27 cellular contexts compared by ENCODE assay signal in the genomic region with DNA sequence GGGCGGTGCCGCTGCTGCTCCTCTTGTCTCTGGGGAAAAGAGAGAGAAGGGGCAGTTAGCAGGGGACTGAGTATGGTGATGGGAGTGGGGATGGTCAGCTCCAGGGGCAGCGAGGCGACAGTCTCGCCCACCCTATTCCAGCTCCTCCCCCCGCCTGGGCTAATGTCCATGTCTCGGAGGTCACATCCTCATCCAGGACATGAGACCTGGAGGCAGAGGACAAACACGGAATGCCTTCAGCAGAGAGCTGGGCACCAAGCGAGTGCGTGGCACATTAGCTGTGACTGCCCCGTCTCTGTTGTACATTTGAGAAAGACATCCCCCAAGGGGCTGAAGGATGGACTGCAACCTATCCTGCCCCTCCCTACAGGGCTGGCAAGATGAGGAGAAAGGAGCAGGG. TPM values are rescaled to one million over a fixed set of nuclear protein-coding genes. Genes with fewer than 3 reads are reported as not detected.
DNase-seq lines count a peak whose midpoint lies in the region; ATAC-seq, FAIRE-seq and TF ChIP-seq lines count a peak whose summit lies in the region.
"Had no signal": no experiment of that assay in that cellular context is flagged by ENCODE, and none has a peak within 500 bp of the region (broad histone marks: within the 10 kb centered on the region; RNA-seq: fewer than 3 reads in every experiment).

No MANE protein-coding gene starts in this region.

- H3K79me2 ChIP-seq in HepG2 (ENCODE audit: insufficient read depth, low read length), result peaks cover 2% of the 10 kb centered on the region

- POLR2A ChIA-PET in HepG2 (lab: Yijun Ruan, JAX), result no interaction called here

- H3K27me3 Mint-ChIP-seq in T-helper 17 cell, result no peaks in the 10 kb centered on the region
- H3K27me3 Mint-ChIP-seq in stimulated activated naive CD8-positive, alpha-beta T cell treated with anti-CD3 and anti-CD28 coated beads, Interleukin-15, amount 100 ng/mL, for 72 hours, result no peaks in the 10 kb centered on the region
- H3K27me3 Mint-ChIP-seq: CD4-positive, CD25-positive, alpha-beta regulatory T cell; T-cell had no signal

- in situ Hi-C loops in HepG2 (cut with HindIII; ENCODE audit: extremely low pct_ligation_motif_present, low pct_unique_long_range_greater_than_20kb), result no loop called here

- no peak for TF ChIP-seq EP300 in HepG2 (IDR thresholded peaks at IDR 0.05; ENCODE audit: low read depth in 2 of 2, low read length in 2 of 2)
- TF ChIP-seq EP300 in HepG2 (CRISPR knock-in tag; IDR thresholded peaks at IDR 0.05; ENCODE audit: borderline replicate concordance), result no peak

- no TSS peak for BruUV-seq in HepG2 (replicated peaks; lab: Mats Ljungman, UMichigan)

- 99% methylated on average over 10 of the region's 11 CpGs for WGBS in HepG2 (ENCODE audit: low lambda C conversion rate)
- 100% methylated on average over 1 of the region's 11 CpGs for WGBS in right lobe of liver (ENCODE audit: insufficient coverage, low coverage, low lambda C conversion rate, missing lambda C conversion rate)

- FAIRE-seq in HepG2 (lab: Jason Lieb, UNC), result no peak
- FAIRE-seq: GM12878, H54 had no signal

- DNase-seq in HepG2 (ENCODE audit: low spot score) (no peak), right lobe of liver (no peak), T-helper 17 cell (no peak), AG08396 (ENCODE audit: low spot score) (no peak), COLO668 (lab: John Stamatoyannopoulos, UW; ENCODE audit: unreplicated experiment) (no peak)
- DNase-seq in stimulated activated naive CD8-positive, alpha-beta T cell treated with anti-CD3 and anti-CD28 coated beads, Interleukin-15, amount 100 ng/mL, for 72 hours, result no peak
- DNase-seq: 8988T; BE2C; Caco-2; CD4-positive, CD25-positive, alpha-beta regulatory T cell; DND-41; HFFc6; KG1; NCI-H1105 treated with DMSO at 0.1 percent for 48 hours; NCI-H2081; NCI-H2171; NCI-H345; NCI-H524; NCI-H774; NK-92 treated with Interleukin-12 subunit alpha and Interleukin-12 subunit beta, amount 100 ng/mL, for 24 hours; T-cell had no signal

- TF ChIP-seq CTCF in HepG2 (CRISPR knock-in tag; IDR thresholded peaks at IDR 0.05), result no peak
- no peak for TF ChIP-seq CTCF in right lobe of liver (IDR thresholded peaks at IDR 0.05)

- no peak overlapping the region for H3K4me3 ChIP-seq in HepG2 (replicated peaks in 1 of 3; ENCODE audit: insufficient read depth in 1 of 3, low read depth in 2 of 3, low read length in 3 of 3)
- H3K4me3 ChIP-seq in right lobe of liver, result no peak overlapping the region
- H3K4me3 ChIP-seq in iPS-20b (ENCODE audit: low read length), result no peak overlapping the region
- H3K4me3 ChIP-seq: GM12878 had no signal

- H3K4me1 Mint-ChIP-seq in T-helper 17 cell, result peaks cover 4% of the 10 kb centered on the region
- H3K4me1 Mint-ChIP-seq in stimulated activated naive CD8-positive, alpha-beta T cell treated with anti-CD3 and anti-CD28 coated beads, Interleukin-15, amount 100 ng/mL, for 72 hours, result peaks cover 8% of the 10 kb centered on the region

- H3K27ac Mint-ChIP-seq in T-helper 17 cell, result no peak overlapping the region
- peak overlapping the region; percentile 19 to 53 for H3K27ac Mint-ChIP-seq in stimulated activated naive CD8-positive, alpha-beta T cell treated with anti-CD3 and anti-CD28 coated beads, Interleukin-15, amount 100 ng/mL, for 72 hours
- H3K27ac Mint-ChIP-seq: CD4-positive, CD25-positive, alpha-beta regulatory T cell; HFFc6; T-cell had no signal

- TF ChIP-seq RAD21 in HepG2 (CRISPR knock-in tag; IDR thresholded peaks at IDR 0.05), result no peak

- H3K27ac ChIP-seq in HepG2 (ENCODE audit: extremely low read length, insufficient read depth, low read length) (no peak overlapping the region), right lobe of liver (no peak overlapping the region), iPS-20b (ENCODE audit: low read length) (peak overlapping the region; percentile 39)

- H3K36me3 ChIP-seq in HepG2 (replicated peaks in 1 of 2; ENCODE audit: control insufficient read depth in 1 of 2, insufficient read depth in 2 of 2, low read length in 2 of 2) (peaks cover 17 to 32% of the 10 kb centered on the region in 2 experiments; a peak in 4 of 5 replicates), right lobe of liver (peaks cover 0 to 6% (median 2%) of the 10 kb centered on the region in 4 donors), iPS-20b (ENCODE audit: insufficient read depth, low read depth, low read length) (peaks cover 15% of the 10 kb centered on the region)
- H3K36me3 ChIP-seq: BE2C had no signal

- H3K4me3 Mint-ChIP-seq in T-helper 17 cell, result peak overlapping the region; percentile 7
- H3K4me3 Mint-ChIP-seq in stimulated activated naive CD8-positive, alpha-beta T cell treated with anti-CD3 and anti-CD28 coated beads, Interleukin-15, amount 100 ng/mL, for 72 hours, result no peak overlapping the region
- H3K4me3 Mint-ChIP-seq: HFFc6, T-cell had no signal

- no peaks in the 10 kb centered on the region for H3K27me3 ChIP-seq in HepG2 (ENCODE audit: control insufficient read depth in 1 of 2, insufficient read depth in 2 of 2, low read length in 2 of 2)
- no peaks in the 10 kb centered on the region for H3K27me3 ChIP-seq in right lobe of liver
- no peaks in the 10 kb centered on the region for H3K27me3 ChIP-seq in iPS-20b (ENCODE audit: insufficient read depth, low read length)
- H3K27me3 ChIP-seq: BE2C had no signal

- no peak overlapping the region for H3K4me2 ChIP-seq in HepG2 (ENCODE audit: low read depth, low read length)

- H3K4me1 ChIP-seq in HepG2 (ENCODE audit: insufficient read depth, low read length) (peaks cover 13% of the 10 kb centered on the region), right lobe of liver (peaks cover 0 to 8% (median 3%) of the 10 kb centered on the region in 4 donors), iPS-20b (ENCODE audit: insufficient read depth, low read length) (peaks cover 5% of the 10 kb centered on the region; the same call in 1 of the 2 replicates)

- no peaks in the 10 kb centered on the region for H3K9me3 ChIP-seq in HepG2 (ENCODE audit: low read length)
- no peaks in the 10 kb centered on the region for H3K9me3 ChIP-seq in right lobe of liver
- no peaks in the 10 kb centered on the region for H3K9me3 ChIP-seq in T-helper 17 cell (ENCODE audit: control insufficient read depth, low read length, poor library complexity, severe bottlenecking)
- no peaks in the 10 kb centered on the region for H3K9me3 ChIP-seq in iPS-20b (ENCODE audit: insufficient read depth, low read depth, low read length)
- H3K9me3 ChIP-seq: BE2C, Caco-2 had no signal

- no peak overlapping the region for H2AFZ ChIP-seq in HepG2 (ENCODE audit: low read length)

- H3K9me3 Mint-ChIP-seq in stimulated activated naive CD8-positive, alpha-beta T cell treated with anti-CD3 and anti-CD28 coated beads, Interleukin-15, amount 100 ng/mL, for 72 hours, result no peaks in the 10 kb centered on the region
- H3K9me3 Mint-ChIP-seq: CD4-positive, CD25-positive, alpha-beta regulatory T cell; HFFc6; T-cell had no signal

- H3K9ac ChIP-seq in HepG2 (ENCODE audit: insufficient read depth, low read depth, low read length), result no peak overlapping the region
- H3K9ac ChIP-seq in iPS-20b (ENCODE audit: low read depth, low read length), result no peak overlapping the region

- CTCF ChIA-PET in HepG2 (lab: Yijun Ruan, JAX; ENCODE audit: low intra/inter-chr PET ratio, low total read pairs), result no interaction called here

- intact Hi-C loops in HepG2 (cut with micrococcal nuclease; ENCODE audit: unreplicated experiment) (no loop called here), right lobe of liver (cut with DNase I) (no loop called here)

- 0 out of 2 replicates have a peak, but pooled peaks cover 4% of the 10 kb centered on the region for H4K20me1 ChIP-seq in HepG2 (ENCODE audit: insufficient read depth, low read length)

- no peak for ATAC-seq in HepG2
- no peak for ATAC-seq in right lobe of liver
- no peak for ATAC-seq in T-helper 17 cell
- ATAC-seq in stimulated activated naive CD8-positive, alpha-beta T cell treated with anti-CD3 and anti-CD28 coated beads, Interleukin-15, amount 100 ng/mL, for 72 hours, result no peak
- ATAC-seq in GM18873 (IDR thresholded peaks at IDR 0.05; ENCODE audit: low FRiP score, unreplicated experiment), result no peak
- ATAC-seq: GM12878, Panc1, SK-N-SH treated with all-trans-retinoic acid at 6 μM for 48 hours, T-cell had no signal

- no peak for TF ChIP-seq POLR2A in HepG2 (IDR thresholded peaks at IDR 0.05; ENCODE audit: insufficient read depth in 1 of 2, low read depth in 2 of 2, low read length in 2 of 2)
- no peak for TF ChIP-seq POLR2A in right lobe of liver (IDR thresholded peaks at IDR 0.05)

- H3K36me3 Mint-ChIP-seq in T-helper 17 cell (ENCODE audit: low read depth), result no peaks in the 10 kb centered on the region

RNA-seq across cellular contexts. Expression of gene BBC3, which starts 9.1 kb away (rescaled TPM):
- 5.8 and 8.8 TPM in 2 replicates for total RNA-seq in HepG2 (2016; rRNA removed; fragmentation: Illumina TruSeq; extraction: Trizol)
- 3.1 and 3.4 TPM in 2 replicates for total RNA-seq in HepG2 (2016; cell fraction: cytosol; rRNA removed; fragmentation: Illumina TruSeq; extraction: Trizol; ENCODE audit: low read depth)
- total RNA-seq in HepG2 (2016; cell fraction: insoluble cytoplasmic fraction; rRNA removed; fragmentation: Illumina TruSeq; extraction: Trizol), result 5.9 and 8.8 TPM in 2 replicates
- 6.6 and 7.4 TPM in 2 replicates for total RNA-seq in HepG2 (2016; cell fraction: membrane; rRNA removed; fragmentation: Illumina TruSeq; extraction: Trizol)
- total RNA-seq in HepG2 (2016; cell fraction: nucleus; rRNA removed; fragmentation: Illumina TruSeq; extraction: Trizol), result 4.6 and 5.1 TPM in 2 replicates
- 6.1 and 11.1 TPM in 2 replicates for polyA plus RNA-seq in HepG2 (2011; rRNA removed)
- 7.0 and 10.6 TPM in 2 replicates for polyA plus RNA-seq in HepG2 (2011; cell fraction: cytosol; rRNA removed)
- 18.7 and 18.8 TPM in 2 replicates for polyA plus RNA-seq in HepG2 (2011; cell fraction: nucleus; rRNA removed)
- 7.0 and 13.6 TPM in 2 replicates for polyA plus RNA-seq in HepG2 (2012)
- polyA plus RNA-seq in HepG2 (2016; cell fraction: cytosol; fragmentation: Illumina TruSeq; extraction: Trizol; ENCODE audit: low read depth), result 1.8 and 1.9 TPM in 2 replicates
- polyA plus RNA-seq in HepG2 (2016; cell fraction: insoluble cytoplasmic fraction; fragmentation: Illumina TruSeq; extraction: Trizol; ENCODE audit: low read depth), result 9.2 and 11.0 TPM in 2 replicates
- polyA plus RNA-seq in HepG2 (2016; cell fraction: membrane; fragmentation: Illumina TruSeq; extraction: Trizol; ENCODE audit: low read depth), result 5.1 and 5.2 TPM in 2 replicates
- polyA plus RNA-seq in HepG2 (2016; cell fraction: nucleus; fragmentation: Illumina TruSeq; extraction: Trizol; ENCODE audit: insufficient read depth, low read depth), result 13.0 and 13.4 TPM in 2 replicates
- 2.1 and 9.7 TPM in 2 replicates for polyA minus RNA-seq in HepG2 (2011; rRNA and poly(A)+ RNA removed; ENCODE audit: low replicate concordance)
- polyA minus RNA-seq in HepG2 (2011; cell fraction: cytosol; rRNA and poly(A)+ RNA removed), result 8.9 and 9.3 TPM in 2 replicates
- 5.4 and 6.2 TPM in 2 replicates for polyA minus RNA-seq in HepG2 (2011; cell fraction: nucleus; rRNA and poly(A)+ RNA removed)
- 1 to 10 TPM; 1.8 to 8.0 (median 3.1) TPM for total RNA-seq in right lobe of liver
- total RNA-seq in T-helper 17 cell, result 10 to 100 TPM; 32.4 to 40.2 TPM

RNA-seq across cellular contexts. Expression of gene CCDC9, which starts 34.4 kb away (rescaled TPM):
- 5.9 and 6.3 TPM in 2 replicates for total RNA-seq in HepG2 (2016; rRNA removed; fragmentation: Illumina TruSeq; extraction: Trizol)
- 3.4 and 3.5 TPM in 2 replicates for total RNA-seq in HepG2 (2016; cell fraction: cytosol; rRNA removed; fragmentation: Illumina TruSeq; extraction: Trizol; ENCODE audit: low read depth)
- total RNA-seq in HepG2 (2016; cell fraction: insoluble cytoplasmic fraction; rRNA removed; fragmentation: Illumina TruSeq; extraction: Trizol), result 3.8 and 7.1 TPM in 2 replicates
- 4.5 and 5.0 TPM in 2 replicates for total RNA-seq in HepG2 (2016; cell fraction: membrane; rRNA removed; fragmentation: Illumina TruSeq; extraction: Trizol)
- total RNA-seq in HepG2 (2016; cell fraction: nucleus; rRNA removed; fragmentation: Illumina TruSeq; extraction: Trizol), result 4.4 and 5.5 TPM in 2 replicates
- 2.9 and 3.0 TPM in 2 replicates for polyA plus RNA-seq in HepG2 (2011; rRNA removed)
- 2.1 and 2.2 TPM in 2 replicates for polyA plus RNA-seq in HepG2 (2011; cell fraction: cytosol; rRNA removed)
- 10.1 and 11.8 TPM in 2 replicates for polyA plus RNA-seq in HepG2 (2011; cell fraction: nucleus; rRNA removed)
- 10.0 TPM in 2 replicates for polyA plus RNA-seq in HepG2 (2012)
- polyA plus RNA-seq in HepG2 (2016; cell fraction: cytosol; fragmentation: Illumina TruSeq; extraction: Trizol; ENCODE audit: low read depth), result 1.6 and 1.8 TPM in 2 replicates
- 9.0 and 10.3 TPM in 2 replicates for polyA plus RNA-seq in HepG2 (2016; cell fraction: insoluble cytoplasmic fraction; fragmentation: Illumina TruSeq; extraction: Trizol; ENCODE audit: low read depth)
- polyA plus RNA-seq in HepG2 (2016; cell fraction: membrane; fragmentation: Illumina TruSeq; extraction: Trizol; ENCODE audit: low read depth), result 3.6 and 3.9 TPM in 2 replicates
- polyA plus RNA-seq in HepG2 (2016; cell fraction: nucleus; fragmentation: Illumina TruSeq; extraction: Trizol; ENCODE audit: insufficient read depth, low read depth), result 22.8 and 25.7 TPM in 2 replicates
- polyA minus RNA-seq in HepG2 (2011; rRNA and poly(A)+ RNA removed; ENCODE audit: low replicate concordance), result 1.8 and 6.2 TPM in 2 replicates
- 0.99 and 1.7 TPM in 2 replicates for polyA minus RNA-seq in HepG2 (2011; cell fraction: cytosol; rRNA and poly(A)+ RNA removed)
- 6.3 and 7.5 TPM in 2 replicates for polyA minus RNA-seq in HepG2 (2011; cell fraction: nucleus; rRNA and poly(A)+ RNA removed)
- total RNA-seq in right lobe of liver, result 10 to 100 TPM in 2 of 6 experiments, 1 to 10 TPM in 4; 5.8 to 15.1 (median 9.1) TPM
- 10 to 100 TPM; 35.6 to 53.7 TPM for total RNA-seq in T-helper 17 cell

RNA-seq across cellular contexts. Expression of gene INAFM1, which starts 52.8 kb away (rescaled TPM):
- total RNA-seq in HepG2 (2016; rRNA removed; fragmentation: Illumina TruSeq; extraction: Trizol) (1.00 and 1.9 TPM in 2 replicates), right lobe of liver (1 to 10 TPM; 2.2 to 5.8 (median 4.4) TPM), T-helper 17 cell (1 to 10 TPM; 9.2 to 9.9 TPM)
- total RNA-seq in HepG2 (2016; cell fraction: cytosol; rRNA removed; fragmentation: Illumina TruSeq; extraction: Trizol; ENCODE audit: low read depth), result 0.81 and 1.1 TPM in 2 replicates
- total RNA-seq in HepG2 (2016; cell fraction: insoluble cytoplasmic fraction; rRNA removed; fragmentation: Illumina TruSeq; extraction: Trizol), result 1.1 and 1.8 TPM in 2 replicates
- 1.0 and 1.2 TPM in 2 replicates for total RNA-seq in HepG2 (2016; cell fraction: membrane; rRNA removed; fragmentation: Illumina TruSeq; extraction: Trizol)
- 0.78 and 1.0 TPM in 2 replicates for total RNA-seq in HepG2 (2016; cell fraction: nucleus; rRNA removed; fragmentation: Illumina TruSeq; extraction: Trizol)
- 0.88 and 1.3 TPM in 2 replicates for polyA plus RNA-seq in HepG2 (2011; rRNA removed)
- polyA plus RNA-seq in HepG2 (2011; cell fraction: cytosol; rRNA removed), result 0.60 and 0.93 TPM in 2 replicates
- 5.3 and 5.5 TPM in 2 replicates for polyA plus RNA-seq in HepG2 (2011; cell fraction: nucleus; rRNA removed)
- 2.8 and 3.1 TPM in 2 replicates for polyA plus RNA-seq in HepG2 (2012)
- 2.2 and 2.5 TPM in 2 replicates for polyA plus RNA-seq in HepG2 (2016; cell fraction: cytosol; fragmentation: Illumina TruSeq; extraction: Trizol; ENCODE audit: low read depth)
- 1.8 and 2.4 TPM in 2 replicates for polyA plus RNA-seq in HepG2 (2016; cell fraction: insoluble cytoplasmic fraction; fragmentation: Illumina TruSeq; extraction: Trizol; ENCODE audit: low read depth)
- 1.7 and 2.2 TPM in 2 replicates for polyA plus RNA-seq in HepG2 (2016; cell fraction: membrane; fragmentation: Illumina TruSeq; extraction: Trizol; ENCODE audit: low read depth)
- polyA plus RNA-seq in HepG2 (2016; cell fraction: nucleus; fragmentation: Illumina TruSeq; extraction: Trizol; ENCODE audit: insufficient read depth, low read depth), result 4.5 and 6.9 TPM in 2 replicates
- polyA minus RNA-seq in HepG2 (2011; rRNA and poly(A)+ RNA removed; ENCODE audit: low replicate concordance), result 0.35 and 1.3 TPM in 2 replicates
- polyA minus RNA-seq in HepG2 (2011; cell fraction: cytosol; rRNA and poly(A)+ RNA removed), result 1.2 and 1.5 TPM in 2 replicates
- 0.99 and 1.4 TPM in 2 replicates for polyA minus RNA-seq in HepG2 (2011; cell fraction: nucleus; rRNA and poly(A)+ RNA removed)
